ENCODE assay signal across 6 cellular contexts in the genomic region with DNA sequence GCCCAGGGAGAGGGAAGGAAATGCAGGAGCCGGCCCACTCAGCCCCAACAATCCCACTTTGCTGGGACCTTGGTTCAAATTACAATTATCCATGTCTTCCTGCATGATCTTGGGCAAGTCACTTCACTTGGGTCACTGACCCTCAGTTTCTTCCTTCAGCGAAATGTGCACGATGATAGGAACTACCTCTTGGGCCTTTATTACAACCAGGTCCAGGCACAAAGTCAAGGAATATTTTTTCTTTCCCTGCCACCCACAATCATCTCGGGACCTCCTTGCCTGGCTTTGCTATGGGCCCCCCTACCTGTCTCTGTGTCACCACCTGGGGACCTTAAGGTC. TPM values are rescaled to one million over a fixed set of nuclear protein-coding genes. Genes with fewer than 3 reads are reported as not detected.
DNase-seq lines count a peak whose midpoint lies in the region; ATAC-seq and TF ChIP-seq lines count a peak whose summit lies in the region.

No MANE protein-coding gene starts in this region.

- H3K4me1 Mint-ChIP-seq in naive thymus-derived CD8-positive, alpha-beta T cell: peaks cover 6 to 25% (median 15%) of the 10 kb centered on the region in 4 donors
- peaks cover 10% of the 10 kb centered on the region for H3K4me1 Mint-ChIP-seq in T-helper 17 cell

- peak overlapping the region; percentile 73; the same call in 1 of the 2 replicates for H3K9ac ChIP-seq in ES-I3 (ENCODE audit: low read depth, low read length)

- ATAC-seq in naive thymus-derived CD8-positive, alpha-beta T cell: no peak
- ATAC-seq in GM18909 (IDR thresholded peaks at IDR 0.05; ENCODE audit: poor library complexity, unreplicated experiment) (no peak), GM18873 (IDR thresholded peaks at IDR 0.05; ENCODE audit: low FRiP score, unreplicated experiment) (no peak), T-helper 17 cell (no peak)

- H3K9me3 ChIP-seq in ES-I3 (ENCODE audit: control insufficient read depth, insufficient read depth, low read length): no peaks in the 10 kb centered on the region
- H3K9me3 ChIP-seq in T-helper 17 cell (ENCODE audit: control insufficient read depth, low read length, poor library complexity, severe bottlenecking): no peaks in the 10 kb centered on the region

- peaks cover 5 to 32% (median 14%) of the 10 kb centered on the region in 5 donors for H3K27me3 Mint-ChIP-seq in naive thymus-derived CD8-positive, alpha-beta T cell
- H3K27me3 Mint-ChIP-seq in T-helper 17 cell: peaks cover 18% of the 10 kb centered on the region

- DNase-seq in astrocyte of the cerebellum (ENCODE audit: low read depth) (no peak), T-helper 17 cell (no peak)
- no peak for DNase-seq in naive thymus-derived CD8-positive, alpha-beta T cell

- H3K4me3 Mint-ChIP-seq in naive thymus-derived CD8-positive, alpha-beta T cell: peak overlapping the region; percentile 25 to 92 (median 61)
- no peak overlapping the region for H3K4me3 Mint-ChIP-seq in T-helper 17 cell

- TF ChIP-seq CTCF in astrocyte of the cerebellum (IDR thresholded peaks at IDR 0.05; ENCODE audit: low read depth, low read length, missing control alignments): no peak

- peak overlapping the region; percentile 49 for H3K4me3 ChIP-seq in astrocyte of the cerebellum (ENCODE audit: low read depth, low read length)

- no peaks in the 10 kb centered on the region for H3K36me3 Mint-ChIP-seq in naive thymus-derived CD8-positive, alpha-beta T cell
- H3K36me3 Mint-ChIP-seq in T-helper 17 cell (ENCODE audit: low read depth): no peaks in the 10 kb centered on the region

- POLR2A ChIA-PET in naive thymus-derived CD8-positive, alpha-beta T cell (lab: Charles Lee): interaction anchor here (4.0 kb wide), 1 partner anchor 22 kb away, joined by 31 read pairs; a partner anchor contains a TSS

- no peaks in the 10 kb centered on the region for H3K9me3 Mint-ChIP-seq in naive thymus-derived CD8-positive, alpha-beta T cell

- in situ Hi-C loops in astrocyte of the cerebellum (cut with HindIII; ENCODE audit: low sequenced_read_pairs): no loop called here

- H3K27ac Mint-ChIP-seq in naive thymus-derived CD8-positive, alpha-beta T cell: peak overlapping the region in 2 of 10 donors; percentile 27 to 60
- no peak overlapping the region for H3K27ac Mint-ChIP-seq in T-helper 17 cell

- H3K36me3 ChIP-seq in ES-I3 (ENCODE audit: insufficient read depth, low read length): peaks cover 3% of the 10 kb centered on the region

- H3K4me1 ChIP-seq in ES-I3 (ENCODE audit: insufficient read depth, low read length): no peaks in the 10 kb centered on the region; the same call in 1 of the 2 replicates

RNA-seq across cellular contexts. Expression of a gene that starts 0.4 kb away (rescaled TPM):
- under 1 TPM in 1 of 2 experiments, not detected in 1; 0.27 TPM for total RNA-seq in naive thymus-derived CD8-positive, alpha-beta T cell
- 1 to 10 TPM in 1 of 3 donors, under 1 TPM in 2; 0.18 to 2.2 (median 0.68) TPM for polyA plus RNA-seq in naive thymus-derived CD8-positive, alpha-beta T cell
- 1 to 10 TPM in 1 of 2 donors, not detected in 1; 1.5 TPM for total RNA-seq in T-helper 17 cell

RNA-seq across cellular contexts. Expression of a gene that starts 21.2 kb away (rescaled TPM):
- total RNA-seq in naive thymus-derived CD8-positive, alpha-beta T cell: 10 to 100 TPM; 79.1 to 82.7 TPM
- 100 to 1,000 TPM in 1 of 3 donors, 10 to 100 TPM in 2; 79.5 to 128 (median 90.5) TPM for polyA plus RNA-seq in naive thymus-derived CD8-positive, alpha-beta T cell
- 100 to 1,000 TPM; 121 to 200 TPM for total RNA-seq in T-helper 17 cell

RNA-seq across cellular contexts. Expression of a gene that starts 21.3 kb away (rescaled TPM):
- total RNA-seq in naive thymus-derived CD8-positive, alpha-beta T cell: 1 to 10 TPM; 5.0 to 5.9 TPM
- 1 to 10 TPM in 2 of 3 donors, under 1 TPM in 1; 0.53 to 2.2 (median 1.8) TPM for polyA plus RNA-seq in naive thymus-derived CD8-positive, alpha-beta T cell
- total RNA-seq in T-helper 17 cell: 1 to 10 TPM; 1.5 to 2.1 TPM

RNA-seq across cellular contexts. Expression of a gene that starts 22.2 kb away (rescaled TPM):
- 10 to 100 TPM; 77.7 to 83.3 TPM for total RNA-seq in naive thymus-derived CD8-positive, alpha-beta T cell
- 10 to 100 TPM; 60.8 to 94.2 (median 78.7) TPM for polyA plus RNA-seq in naive thymus-derived CD8-positive, alpha-beta T cell
- 10 to 100 TPM; 72.4 to 73.7 TPM for total RNA-seq in T-helper 17 cell

RNA-seq across cellular contexts. Expression of a gene that starts 24.9 kb away (rescaled TPM):
- total RNA-seq in naive thymus-derived CD8-positive, alpha-beta T cell: 1 to 10 TPM; 4.1 to 4.8 TPM
- under 1 TPM in 2 of 3 donors, not detected in 1; 0.24 to 0.42 TPM for polyA plus RNA-seq in naive thymus-derived CD8-positive, alpha-beta T cell
- 1 to 10 TPM in 1 of 2 donors, under 1 TPM in 1; 0.94 to 1.3 TPM for total RNA-seq in T-helper 17 cell
